In the genomic region with DNA sequence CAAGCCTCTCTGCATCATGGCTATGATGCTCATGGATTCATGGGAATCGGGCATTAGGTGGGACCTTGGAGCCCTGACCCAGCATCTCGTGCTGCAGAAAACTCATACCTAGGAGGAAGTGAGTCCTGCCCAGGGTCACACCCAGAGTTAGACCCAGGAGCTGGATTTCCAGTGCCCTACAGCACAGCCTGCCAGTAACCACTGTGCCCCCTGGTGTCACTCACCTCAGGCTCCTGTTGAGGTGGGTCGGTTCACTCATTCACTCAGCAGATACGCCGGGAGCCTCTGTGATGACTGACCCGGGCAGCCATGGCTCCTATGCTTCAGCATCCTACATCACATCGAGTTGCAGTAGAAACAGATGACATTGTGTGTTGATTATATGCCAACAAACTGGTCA, we compare ENCODE assay signal across 27 cellular contexts.
"Had no signal": no experiment of that assay in that cellular context is flagged by ENCODE, and none has a peak within 500 bp of the region (broad histone marks: within the 10 kb centered on the region; RNA-seq: fewer than 3 reads in every experiment).

No MANE protein-coding gene starts in this region.

- H3K27ac ChIP-seq: ascending aorta, body of pancreas, coronary artery, SK-N-MC had no signal

- H3K27me3 ChIP-seq: ascending aorta, body of pancreas, MG63 had no signal

- H3K36me3 ChIP-seq: MG63 had no signal

- H3K9me3 ChIP-seq: ascending aorta, body of pancreas, MG63 had no signal

- ATAC-seq: activated CD8-positive, alpha-beta T cell treated with anti-CD3 and anti-CD28 coated beads, Interleukin-2, amount 10 ng/mL, durations not matched to agents 7 days and 5 days; activated naive CD4-positive, alpha-beta T cell treated with anti-CD3 and anti-CD28 coated beads, Interleukin-2, amount 50 U/mL, for 72 hours; activated naive CD8-positive, alpha-beta T cell treated with anti-CD3 and anti-CD28 coated beads, Interleukin-2, amount 50 U/mL, for 24 hours; body of pancreas had no signal

- H3K4me3 ChIP-seq: ascending aorta, body of pancreas, coronary artery, MG63, SK-N-MC had no signal

- DNase-seq: activated CD4-positive, alpha-beta T cell treated with anti-CD3 and anti-CD28 coated beads for 48 hours; activated CD4-positive, alpha-beta T cell treated with anti-CD3 and anti-CD28 coated beads, Interleukin-2, amount 50 U/mL, for 4 hours; activated CD4-positive, CD25-positive, alpha-beta regulatory T cell treated with anti-CD3 and anti-CD28 coated beads, Interleukin-2, amount 50 U/mL, for 72 hours; activated CD8-positive, alpha-beta T cell treated with anti-CD3 and anti-CD28 coated beads, Interleukin-2, amount 10 ng/mL, durations not matched to agents 7 days and 5 days; activated effector memory CD4-positive, alpha-beta T cell treated with Interleukin-2 at 50 U/mL for 16 hours; activated naive CD4-positive, alpha-beta T cell treated with Interleukin-2 at 50 U/mL for 16 hours; activated naive CD8-positive, alpha-beta T cell treated with anti-CD3 and anti-CD28 coated beads, Interleukin-2, amount 50 U/mL, for 24 hours; activated T-cell treated with anti-CD3 and anti-CD28 coated beads, Interleukin-2, amount 50 U/mL, for 24 hours; amniotic stem cell; body of pancreas; central memory CD4-positive, alpha-beta T cell; MG63; MV-4-11; NCI-H1092 treated with DMSO at 0.1 percent for 48 hours; NCI-H1417 treated with DMSO at 0.1 percent for 48 hours; NCI-H1694 treated with DMSO at 0.1 percent for 48 hours; NCI-H2029 treated with DMSO at 0.1 percent for 48 hours; NCI-H345; NCI-H510A; NCI-H526 treated with DMSO at 0.1 percent for 48 hours; NCI-H82; NK-92 treated with Interleukin-12 subunit alpha and Interleukin-12 subunit beta, amount 100 ng/mL, for 24 hours; SW 1271 had no signal

- H3K4me1 ChIP-seq: ascending aorta, body of pancreas had no signal
